In the genomic region with DNA sequence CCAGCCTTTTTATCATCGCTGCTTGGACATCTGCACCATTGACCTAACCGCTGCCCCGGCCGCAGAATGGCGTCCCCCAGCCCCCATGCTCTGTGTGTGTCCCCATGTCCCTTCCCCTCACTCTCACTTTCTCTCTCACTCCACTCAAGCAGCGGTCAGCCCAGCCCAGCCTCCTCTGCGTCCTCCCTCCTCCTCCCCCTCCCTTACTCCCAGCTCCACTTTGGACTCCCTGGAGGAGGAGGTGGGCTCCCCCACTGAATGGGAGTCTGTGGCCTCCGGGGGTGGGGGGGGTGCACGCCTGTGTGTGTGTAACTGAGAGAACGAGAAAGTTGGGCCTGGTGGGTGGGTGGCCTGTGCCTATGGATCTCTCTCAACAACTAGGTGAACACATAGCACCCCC, we compare ENCODE assay signal across 16 cellular contexts. TPM values are rescaled to one million over a fixed set of nuclear protein-coding genes. Genes with fewer than 3 reads are reported as not detected.
DNase-seq lines count a peak whose midpoint lies in the region; ATAC-seq and TF ChIP-seq lines count a peak whose summit lies in the region.
"Had no signal": no experiment of that assay in that cellular context is flagged by ENCODE, and none has a peak within 500 bp of the region (broad histone marks: within the 10 kb centered on the region; RNA-seq: fewer than 3 reads in every experiment).

No MANE protein-coding gene starts in this region.

- H3K4me3 Mint-ChIP-seq in Caco-2 (ENCODE audit: unreplicated experiment), result peak overlapping the region; percentile 92
- H3K4me3 Mint-ChIP-seq in activated T-helper 2 cell treated with anti-CD3 and anti-CD28 coated beads, Interferon-gamma antibody, Interleukin-2, Interleukin-4, amounts not matched to agents 10 μg/mL and 5 μg/mL and 100 μg/mL, durations not matched to agents 14 hours and 24 hours and 36 hours (ENCODE audit: low read depth), result peak overlapping the region; percentile 87
- peak overlapping the region in 9 of 10 donors; percentile 45 to 94 (median 83) for H3K4me3 Mint-ChIP-seq in naive thymus-derived CD4-positive, alpha-beta T cell

- H3K36me3 ChIP-seq in A673 (ENCODE audit: insufficient read depth, low read length, poor library complexity, severe bottlenecking) (peaks cover 20% of the 10 kb centered on the region), Caco-2 (ENCODE audit: control insufficient read depth, insufficient read depth, low read length) (peaks cover 2% of the 10 kb centered on the region; the same call in 1 of the 2 replicates), sigmoid colon (peaks cover 12 to 42% (median 25%) of the 10 kb centered on the region in 4 donors), colonic mucosa (peaks cover 8% of the 10 kb centered on the region)
- peaks cover 0 to 41% (median 4%) of the 10 kb centered on the region in 3 experiments for H3K36me3 ChIP-seq in naive thymus-derived CD4-positive, alpha-beta T cell (ENCODE audit: control insufficient read depth in 2 of 3, insufficient read depth in 3 of 3, low read length in 3 of 3)

- H3K9me3 ChIP-seq in A673 (ENCODE audit: low read depth, low read length, poor library complexity, severe bottlenecking) (no peaks in the 10 kb centered on the region), Caco-2 (no peaks in the 10 kb centered on the region), sigmoid colon (no peaks in the 10 kb centered on the region), colonic mucosa (no peaks in the 10 kb centered on the region)
- no peaks in the 10 kb centered on the region for H3K9me3 ChIP-seq in naive thymus-derived CD4-positive, alpha-beta T cell (ENCODE audit: control insufficient read depth in 2 of 3, low read length in 3 of 3)
- H3K9me3 ChIP-seq: esophagus muscularis mucosa, stomach had no signal

- no peak for ATAC-seq in naive thymus-derived CD4-positive, alpha-beta T cell
- no peak for ATAC-seq in HG03025 (IDR thresholded peaks at IDR 0.05; ENCODE audit: low FRiP score, unreplicated experiment)

- TF ChIP-seq CTCF in A673 (conservative IDR thresholded peaks at IDR 0.05; ENCODE audit: low read depth, low read length) (no peak), Caco-2 (IDR thresholded peaks at IDR 0.05; ENCODE audit: insufficient read depth in 1 of 2, low read depth in 1 of 2, low read length in 1 of 2, severe bottlenecking in 1 of 2, unreplicated experiment in 1 of 2) (no peak), sigmoid colon (IDR thresholded peaks at IDR 0.05) (no peak), colonic mucosa (IDR thresholded peaks at IDR 0.05) (no peak)

- H3K36me3 Mint-ChIP-seq in Caco-2 (ENCODE audit: insufficient read depth, unreplicated experiment), result peaks cover 35% of the 10 kb centered on the region
- peaks cover 19% of the 10 kb centered on the region for H3K36me3 Mint-ChIP-seq in activated T-helper 2 cell treated with anti-CD3 and anti-CD28 coated beads, Interferon-gamma antibody, Interleukin-2, Interleukin-4, amounts not matched to agents 10 μg/mL and 5 μg/mL and 100 μg/mL, durations not matched to agents 14 hours and 24 hours and 36 hours (ENCODE audit: low read depth)
- H3K36me3 Mint-ChIP-seq in naive thymus-derived CD4-positive, alpha-beta T cell, result peaks cover 0 to 15% (median 7%) of the 10 kb centered on the region in 5 donors

- WGBS in sigmoid colon, 2 donors, result 87 to 92% methylated on average over 10 of the region's 10 CpGs

- H3K27me3 Mint-ChIP-seq in Caco-2 (ENCODE audit: insufficient read depth, unreplicated experiment), result no peaks in the 10 kb centered on the region
- H3K27me3 Mint-ChIP-seq in activated T-helper 2 cell treated with anti-CD3 and anti-CD28 coated beads, Interferon-gamma antibody, Interleukin-2, Interleukin-4, amounts not matched to agents 10 μg/mL and 5 μg/mL and 100 μg/mL, durations not matched to agents 14 hours and 24 hours and 36 hours (ENCODE audit: low read depth), result no peaks in the 10 kb centered on the region
- H3K27me3 Mint-ChIP-seq in naive thymus-derived CD4-positive, alpha-beta T cell, result peaks cover 0 to 3% (median 0%) of the 10 kb centered on the region in 5 donors

- POLR2A ChIA-PET in A673 (lab: Charles Lee; ENCODE audit: low non-redundant PET), result no interaction called here
- POLR2A ChIA-PET in Caco-2 (lab: Charles Lee), result no interaction called here
- POLR2A ChIA-PET in naive thymus-derived CD4-positive, alpha-beta T cell (lab: Charles Lee), result interaction anchor here (1.4 to 1.6 kb wide), 2 partner anchors 10 to 14 kb away, joined by 4 to 6 read pairs; a partner anchor contains a TSS

- TF ChIP-seq EP300 in sigmoid colon (IDR thresholded peaks at IDR 0.05), result no peak

- H3K27me3 ChIP-seq in A673 (replicated peaks; ENCODE audit: insufficient read depth, low read depth, low read length, poor library complexity) (no peaks in the 10 kb centered on the region), Caco-2 (replicated peaks; ENCODE audit: control insufficient read depth, insufficient read depth, low read length) (no peaks in the 10 kb centered on the region), sigmoid colon (no peaks in the 10 kb centered on the region), colonic mucosa (no peaks in the 10 kb centered on the region)
- H3K27me3 ChIP-seq in naive thymus-derived CD4-positive, alpha-beta T cell (ENCODE audit: control insufficient read depth in 2 of 2, insufficient read depth in 2 of 2, low read length in 2 of 2), result no peaks in the 10 kb centered on the region
- H3K27me3 ChIP-seq: esophagus muscularis mucosa had no signal

- H3K4me1 Mint-ChIP-seq in Caco-2 (ENCODE audit: low read depth, unreplicated experiment), result peaks cover 6% of the 10 kb centered on the region
- H3K4me1 Mint-ChIP-seq in activated T-helper 2 cell treated with anti-CD3 and anti-CD28 coated beads, Interferon-gamma antibody, Interleukin-2, Interleukin-4, amounts not matched to agents 10 μg/mL and 5 μg/mL and 100 μg/mL, durations not matched to agents 14 hours and 24 hours and 36 hours (ENCODE audit: low read depth), result peaks cover 22% of the 10 kb centered on the region
- peaks cover 12 to 37% (median 30%) of the 10 kb centered on the region in 7 donors for H3K4me1 Mint-ChIP-seq in naive thymus-derived CD4-positive, alpha-beta T cell

- DNase-seq in A673 (ENCODE audit: low spot score) (no peak), Caco-2 (no peak), sigmoid colon (no peak), NCI-H1694 (lab: John Stamatoyannopoulos, UW) (no peak), colonic mucosa (no peak)
- no peak for DNase-seq in activated T-helper 2 cell treated with anti-CD3 and anti-CD28 coated beads, Interferon-gamma antibody, Interleukin-2, Interleukin-4, amounts not matched to agents 10 μg/mL and 5 μg/mL and 100 μg/mL, durations not matched to agents 14 hours and 24 hours and 36 hours (ENCODE audit: low spot score)
- DNase-seq in naive thymus-derived CD4-positive, alpha-beta T cell, result no peak
- DNase-seq: activated effector memory CD4-positive, alpha-beta T cell treated with Interleukin-2 at 50 U/mL for 16 hours; mesendoderm; NCI-H1930; SHP77; stimulated activated CD4-positive, alpha-beta T cell treated with anti-CD3 and anti-CD28 coated beads, Interleukin-4, amount 100 ng/mL, for 24 hours; stomach had no signal

- H3K4me1 ChIP-seq in A673 (ENCODE audit: insufficient read depth, low read length, poor library complexity, severe bottlenecking) (peaks cover 13% of the 10 kb centered on the region), Caco-2 (peaks cover 12% of the 10 kb centered on the region; the same call in 1 of the 2 replicates), sigmoid colon (peaks cover 0 to 47% (median 44%) of the 10 kb centered on the region in 4 donors), colonic mucosa (peaks cover 14% of the 10 kb centered on the region)
- H3K4me1 ChIP-seq in naive thymus-derived CD4-positive, alpha-beta T cell (ENCODE audit: control insufficient read depth in 2 of 2, insufficient read depth in 2 of 2, low read length in 2 of 2), result peaks cover 20 to 24% of the 10 kb centered on the region in 2 donors

- H3K9ac ChIP-seq in colonic mucosa (ENCODE audit: low read depth in 2 of 2, low read length in 2 of 2), result no peak overlapping the region

- no peak overlapping the region for H3K27ac Mint-ChIP-seq in Caco-2 (ENCODE audit: unreplicated experiment)
- H3K27ac Mint-ChIP-seq in activated T-helper 2 cell treated with anti-CD3 and anti-CD28 coated beads, Interferon-gamma antibody, Interleukin-2, Interleukin-4, amounts not matched to agents 10 μg/mL and 5 μg/mL and 100 μg/mL, durations not matched to agents 14 hours and 24 hours and 36 hours, result peak overlapping the region; percentile 85
- H3K27ac Mint-ChIP-seq in naive thymus-derived CD4-positive, alpha-beta T cell, result peak overlapping the region in 7 of 9 donors; percentile 53 to 98 (median 86)

- intact Hi-C loops in A673 (cut with micrococcal nuclease; ENCODE audit: unreplicated experiment), result no loop called here
- intact Hi-C loops in Caco-2 (cut with micrococcal nuclease; ENCODE audit: unreplicated experiment), result no loop called here
- intact Hi-C loops in activated T-helper 2 cell treated with anti-CD3 and anti-CD28 coated beads, Interferon-gamma antibody, Interleukin-2, Interleukin-4, amounts not matched to agents 10 μg/mL and 5 μg/mL and 100 μg/mL, durations not matched to agents 14 hours and 24 hours and 36 hours (cut with micrococcal nuclease), result no loop called here
- intact Hi-C loops in naive thymus-derived CD4-positive, alpha-beta T cell (cut with micrococcal nuclease), result no loop called here
- intact Hi-C loops in sigmoid colon (cut with DNase I), result loop anchor here (2.0 kb wide), 1 partner anchor 15 kb away; a partner anchor contains a TSS
- intact Hi-C loops in colonic mucosa (cut with DNase I), result no loop called here

- H3K9me3 Mint-ChIP-seq in Caco-2 (ENCODE audit: unreplicated experiment), result no peaks in the 10 kb centered on the region
- no peaks in the 10 kb centered on the region for H3K9me3 Mint-ChIP-seq in activated T-helper 2 cell treated with anti-CD3 and anti-CD28 coated beads, Interferon-gamma antibody, Interleukin-2, Interleukin-4, amounts not matched to agents 10 μg/mL and 5 μg/mL and 100 μg/mL, durations not matched to agents 14 hours and 24 hours and 36 hours
- peaks cover 0 to 8% (median 0%) of the 10 kb centered on the region in 11 donors for H3K9me3 Mint-ChIP-seq in naive thymus-derived CD4-positive, alpha-beta T cell

- no peak overlapping the region for H3K4me3 ChIP-seq in A673 (ENCODE audit: low read depth, low read length, poor library complexity, severe bottlenecking)
- no peak overlapping the region for H3K4me3 ChIP-seq in Caco-2 (ENCODE audit: low read depth, low read length)
- no peak overlapping the region for H3K4me3 ChIP-seq in naive thymus-derived CD4-positive, alpha-beta T cell (ENCODE audit: low read length)
- no peak overlapping the region for H3K4me3 ChIP-seq in sigmoid colon
- H3K4me3 ChIP-seq in colonic mucosa, result no peak overlapping the region

- no peak for TF ChIP-seq POLR2A in sigmoid colon (IDR thresholded peaks at IDR 0.05)

- CTCF ChIA-PET in A673 (lab: Charles Lee), result no interaction called here
- CTCF ChIA-PET in Caco-2 (lab: Charles Lee), result interaction anchor here (0.5 kb wide), 1 partner anchor 1927 kb away, joined by 3 read pairs; no protein-coding TSS in a partner anchor
- CTCF ChIA-PET in naive thymus-derived CD4-positive, alpha-beta T cell (lab: Charles Lee), result no interaction called here

- H3K27ac ChIP-seq in A673 (ENCODE audit: low read depth, low read length, poor library complexity, severe bottlenecking) (peak overlapping the region; percentile 77), sigmoid colon (no peak overlapping the region), colonic mucosa (no peak overlapping the region)
- H3K27ac ChIP-seq in naive thymus-derived CD4-positive, alpha-beta T cell (ENCODE audit: low read depth, low read length), result no peak overlapping the region
- H3K27ac ChIP-seq: esophagus muscularis mucosa, stomach had no signal

- BruUV-seq in A673 (replicated peaks; lab: Mats Ljungman, UMichigan) (no TSS peak), Caco-2 (replicated peaks; lab: Mats Ljungman, UMichigan) (no TSS peak)

RNA-seq across cellular contexts. Expression of a gene that starts 2.2 kb away (rescaled TPM):
- total RNA-seq in A673 (2021) (46.1 and 46.7 TPM in 2 replicates), Caco-2 (2022) (37.4 and 42.6 TPM in 2 replicates), sigmoid colon (10 to 100 TPM; 12.5 to 20.2 (median 17.4) TPM), colonic mucosa (10 to 100 TPM; 26.3 to 38.3 TPM)
- total RNA-seq in activated T-helper 2 cell treated with anti-CD3 and anti-CD28 coated beads, Interferon-gamma antibody, Interleukin-2, Interleukin-4, amounts not matched to agents 10 μg/mL and 5 μg/mL and 100 μg/mL, durations not matched to agents 14 hours and 24 hours and 36 hours, result 43.0 and 44.6 TPM in 2 replicates
- 100 to 1,000 TPM in 1 of 5 experiments, 10 to 100 TPM in 4; 48.7 to 109 (median 66.5) TPM for total RNA-seq in naive thymus-derived CD4-positive, alpha-beta T cell
- 1 to 10 TPM; 1.8 to 2.0 TPM for polyA plus RNA-seq in naive thymus-derived CD4-positive, alpha-beta T cell
- 10 to 100 TPM; 15.6 to 27.8 (median 15.7) TPM for polyA plus RNA-seq in sigmoid colon

RNA-seq across cellular contexts. Expression of a gene that starts 8.8 kb away (rescaled TPM):
- total RNA-seq in A673 (2021) (1.4 and 1.6 TPM in 2 replicates), Caco-2 (2022) (9.8 and 10.8 TPM in 2 replicates), sigmoid colon (1 to 10 TPM in 1 of 4 donors, not detected in 3; 1.8 TPM), colonic mucosa (not detected)
- total RNA-seq in activated T-helper 2 cell treated with anti-CD3 and anti-CD28 coated beads, Interferon-gamma antibody, Interleukin-2, Interleukin-4, amounts not matched to agents 10 μg/mL and 5 μg/mL and 100 μg/mL, durations not matched to agents 14 hours and 24 hours and 36 hours, result 6.3 TPM in 2 replicates
- total RNA-seq in naive thymus-derived CD4-positive, alpha-beta T cell, result 1 to 10 TPM in 4 of 5 experiments, under 1 TPM in 1; 0.27 to 4.0 (median 1.6) TPM
- not detected for polyA plus RNA-seq in naive thymus-derived CD4-positive, alpha-beta T cell
- polyA plus RNA-seq in sigmoid colon, result not detected
- total RNA-seq: cerebellum, stomach had no signal

RNA-seq across cellular contexts. Expression of a gene that starts 14.3 kb away (rescaled TPM):
- 30.2 and 34.4 TPM in 2 replicates for total RNA-seq in A673 (2021)
- 8.8 and 10.4 TPM in 2 replicates for total RNA-seq in Caco-2 (2022)
- total RNA-seq in activated T-helper 2 cell treated with anti-CD3 and anti-CD28 coated beads, Interferon-gamma antibody, Interleukin-2, Interleukin-4, amounts not matched to agents 10 μg/mL and 5 μg/mL and 100 μg/mL, durations not matched to agents 14 hours and 24 hours and 36 hours, result 18.4 and 19.5 TPM in 2 replicates
- total RNA-seq in naive thymus-derived CD4-positive, alpha-beta T cell, result 10 to 100 TPM; 12.3 to 24.4 (median 21.4) TPM
- polyA plus RNA-seq in naive thymus-derived CD4-positive, alpha-beta T cell, result 10 to 100 TPM; 11.5 to 18.2 TPM
- total RNA-seq in sigmoid colon, result 10 to 100 TPM; 20.3 to 31.2 (median 27.8) TPM
- 10 to 100 TPM; 11.6 to 19.5 (median 16.8) TPM for polyA plus RNA-seq in sigmoid colon
- 10 to 100 TPM; 13.4 to 15.4 TPM for total RNA-seq in colonic mucosa

RNA-seq across cellular contexts. Expression of a gene that starts 17.5 kb away (rescaled TPM):
- 0.77 and 0.79 TPM in 2 replicates for total RNA-seq in A673 (2021)
- 6.5 and 6.7 TPM in 2 replicates for total RNA-seq in Caco-2 (2022)
- total RNA-seq in activated T-helper 2 cell treated with anti-CD3 and anti-CD28 coated beads, Interferon-gamma antibody, Interleukin-2, Interleukin-4, amounts not matched to agents 10 μg/mL and 5 μg/mL and 100 μg/mL, durations not matched to agents 14 hours and 24 hours and 36 hours, result not detected in 2 replicates
- total RNA-seq in naive thymus-derived CD4-positive, alpha-beta T cell, result under 1 TPM in 1 of 5 experiments, not detected in 4; 0.24 TPM
- polyA plus RNA-seq in naive thymus-derived CD4-positive, alpha-beta T cell, result under 1 TPM in 1 of 2 donors, not detected in 1; 0.53 TPM
- not detected for total RNA-seq in sigmoid colon
- 1 to 10 TPM in 2 of 3 donors, under 1 TPM in 1; 0.23 to 1.2 (median 1.2) TPM for polyA plus RNA-seq in sigmoid colon
- 1 to 10 TPM; 2.9 to 4.0 TPM for total RNA-seq in colonic mucosa
- total RNA-seq: cerebellum had no signal

RNA-seq across cellular contexts. Expression of a gene that starts 20.1 kb away (rescaled TPM):
- total RNA-seq in A673 (2021), result 71.7 and 85.5 TPM in 2 replicates
- total RNA-seq in Caco-2 (2022), result 7.4 and 9.1 TPM in 2 replicates
- total RNA-seq in activated T-helper 2 cell treated with anti-CD3 and anti-CD28 coated beads, Interferon-gamma antibody, Interleukin-2, Interleukin-4, amounts not matched to agents 10 μg/mL and 5 μg/mL and 100 μg/mL, durations not matched to agents 14 hours and 24 hours and 36 hours, result 0.50 and 0.53 TPM in 2 replicates
- under 1 TPM in 1 of 5 experiments, not detected in 4; 0.32 TPM for total RNA-seq in naive thymus-derived CD4-positive, alpha-beta T cell
- not detected for polyA plus RNA-seq in naive thymus-derived CD4-positive, alpha-beta T cell
- total RNA-seq in sigmoid colon, result 10 to 100 TPM; 25.3 to 92.2 (median 38.8) TPM
- polyA plus RNA-seq in sigmoid colon, result 1 to 10 TPM in 1 of 3 donors, under 1 TPM in 2; 0.60 to 2.2 (median 0.92) TPM
- 1 to 10 TPM; 1.5 to 4.4 TPM for total RNA-seq in colonic mucosa
